In genomic region chr13:84400711-84401110, GRCh38 we compare ENCODE assay signal across 14 cellular contexts.
DNase-seq lines count a peak whose midpoint lies in the region; ATAC-seq and TF ChIP-seq lines count a peak whose summit lies in the region.
"Had no signal": no experiment of that assay in that cellular context is flagged by ENCODE, and none has a peak within 500 bp of the region (broad histone marks: within the 10 kb centered on the region; RNA-seq: fewer than 3 reads in every experiment).

No MANE protein-coding gene starts in this region.

- intact Hi-C loops in PC-3 (cut with micrococcal nuclease), result no loop called here

- peak; percentile 82 for ATAC-seq in PC-3
- no peak for ATAC-seq in GM21576 (IDR thresholded peaks at IDR 0.05; ENCODE audit: unreplicated experiment)
- ATAC-seq: natural killer cell had no signal

- H4K20me1 ChIP-seq in PC-3 (ENCODE audit: low read length), result no peaks in the 10 kb centered on the region

- DNase-seq in GM04504 (ENCODE audit: low read depth), result peak; percentile 6
- DNase-seq in PC-3, result peak; percentile 74
- peak; percentile 94 for DNase-seq in epithelial cell of esophagus (ENCODE audit: low read depth)
- peak; percentile 95 for DNase-seq in renal cortical epithelial cell (ENCODE audit: low read depth)
- DNase-seq in T1000 (lab: John Stamatoyannopoulos, UW), result no peak
- DNase-seq in DMS53 treated with DMSO at 0.1 percent for 48 hours (lab: John Stamatoyannopoulos, UW; ENCODE audit: unreplicated experiment), result no peak
- no peak for DNase-seq in NCI-H82 (lab: John Stamatoyannopoulos, UW)
- DNase-seq: activated CD4-positive, alpha-beta T cell treated with anti-CD3 and anti-CD28 coated beads, Interleukin-2, amount 10 ng/mL, durations not matched to agents 7 days and 5 days; activated effector memory CD4-positive, alpha-beta T cell treated with anti-CD3 and anti-CD28 coated beads, Interleukin-2, amount 50 U/mL, for 16 hours; islet precursor cell; natural killer cell; NCI-H187; sigmoid colon had no signal

- no peaks in the 10 kb centered on the region for H3K36me3 ChIP-seq in PC-3 (ENCODE audit: low read depth, low read length)
- H3K36me3 ChIP-seq: sigmoid colon had no signal

- no peaks in the 10 kb centered on the region for H3K9me3 ChIP-seq in PC-3 (ENCODE audit: low read length)

- CTCF ChIA-PET in PC-3 (lab: Charles Lee), result no interaction called here

- H3K4me3 ChIP-seq in PC-3 (ENCODE audit: low read length), result no peak overlapping the region
- no peak overlapping the region for H3K4me3 ChIP-seq in epithelial cell of esophagus (ENCODE audit: low read length)
- H3K4me3 ChIP-seq: sigmoid colon had no signal

- H3K4me2 ChIP-seq in PC-3 (ENCODE audit: low read length), result 0 out of 2 replicates have a peak overlapping the region, but pooled peaks have one; percentile 13

- no peak overlapping the region for H3K9ac ChIP-seq in PC-3 (ENCODE audit: low read length)

- H2AFZ ChIP-seq in PC-3 (ENCODE audit: low read length), result no peak overlapping the region

- peak overlapping the region; percentile 66 for H3K27ac ChIP-seq in PC-3 (ENCODE audit: low read length)
- H3K27ac ChIP-seq: sigmoid colon had no signal

- H3K4me1 ChIP-seq in PC-3 (ENCODE audit: insufficient read depth, low read length), result peaks cover 17% of the 10 kb centered on the region
- H3K4me1 ChIP-seq: sigmoid colon had no signal

- H3K9me2 ChIP-seq in PC-3 (replicated peaks; ENCODE audit: low read length), result no peaks in the 10 kb centered on the region

- H3K27me3 ChIP-seq in PC-3 (ENCODE audit: low read length), result no peaks in the 10 kb centered on the region
- H3K27me3 ChIP-seq: sigmoid colon had no signal

- no TSS peak for BruUV-seq in PC-3 (replicated peaks; lab: Mats Ljungman, UMichigan)

- no peaks in the 10 kb centered on the region for H3K79me2 ChIP-seq in PC-3 (ENCODE audit: low read length)

- H3F3A ChIP-seq in PC-3 (ENCODE audit: low read length, unreplicated experiment), result no peaks in the 10 kb centered on the region

- POLR2A ChIA-PET in PC-3 (lab: Charles Lee; ENCODE audit: unreplicated experiment), result no interaction called here

- TF ChIP-seq CTCF in PC-3 (conservative IDR thresholded peaks at IDR 0.05; ENCODE audit: low read depth, low read length) (no peak), epithelial cell of esophagus (IDR thresholded peaks at IDR 0.05; ENCODE audit: insufficient read depth, low read depth, low read length, missing control alignments) (no peak)

Comparison
In these comparisons a context has a peak if more than half of its experiments do, and no peak if none do; other contexts are left out.
1. DNase-seq: peak in GM04504 (single experiment), PC-3 (single experiment), epithelial cell of esophagus (single experiment) and renal cortical epithelial cell (single experiment); none in T1000 (single experiment), DMS53 treated with DMSO at 0.1 percent for 48 hours (single experiment) and NCI-H82 (single experiment).